Comparison of ENCODE assay signal across 18 cellular contexts in genomic region chr15:39361497-39361896, GRCh38.
DNase-seq lines count a peak whose midpoint lies in the region; ATAC-seq and TF ChIP-seq lines count a peak whose summit lies in the region.
"Had no signal": no experiment of that assay in that cellular context is flagged by ENCODE, and none has a peak within 500 bp of the region (broad histone marks: within the 10 kb centered on the region; RNA-seq: fewer than 3 reads in every experiment).

No MANE protein-coding gene starts in this region.

- ATAC-seq in IMR-90 (ENCODE audit: low read depth) (no peak), HG02642 (IDR thresholded peaks at IDR 0.05; ENCODE audit: poor library complexity, unreplicated experiment) (no peak), GM21390 (IDR thresholded peaks at IDR 0.05; ENCODE audit: unreplicated experiment) (no peak)
- ATAC-seq in activated T-cell treated with anti-CD3 and anti-CD28 coated beads, Interleukin-2, amount 50 U/mL, for 72 hours (replicated peaks in 1 of 2), result no peak
- ATAC-seq in activated CD8-positive, alpha-beta memory T cell treated with anti-CD3 and anti-CD28 coated beads, Interleukin-2, amount 10 ng/mL, durations not matched to agents 7 days and 5 days, result no peak
- ATAC-seq: CD8-positive, alpha-beta T cell had no signal

- no peaks in the 10 kb centered on the region for H3K27me3 ChIP-seq in IMR-90 (ENCODE audit: control insufficient read depth, insufficient read depth, low read length)
- H3K27me3 ChIP-seq in brain microvascular endothelial cell (replicated peaks), result no peaks in the 10 kb centered on the region
- H3K27me3 ChIP-seq: BLaER1 had no signal

- H2BK5ac ChIP-seq in IMR-90 (ENCODE audit: low read depth, low read length, poor library complexity, severe bottlenecking), result peak overlapping the region; percentile 0

- WGBS in IMR-90 (ENCODE audit: extremely low coverage in 2 of 2, insufficient read length in 1 of 2), 2 experiments, result no CpG with 5 or more reads among the region's 3 CpGs

- dilution Hi-C loops in IMR-90 (cut with HindIII; ENCODE audit: low sequenced_read_pairs, unreplicated experiment), result no loop called here

- no peak overlapping the region for H2AK9ac ChIP-seq in IMR-90 (replicated peaks; ENCODE audit: low read depth, low read length, poor library complexity)

- no peaks in the 10 kb centered on the region for H4K20me1 ChIP-seq in IMR-90 (ENCODE audit: insufficient read depth, low read length)
- H4K20me1 ChIP-seq: BLaER1 had no signal

- peak; percentile 49 for DNase-seq in Daoy (ENCODE audit: low read depth)
- no peak for DNase-seq in IMR-90
- DNase-seq in brain microvascular endothelial cell, result peak; percentile 28
- peak; percentile 59 for DNase-seq in myocyte (ENCODE audit: low read depth)
- DNase-seq in activated T-cell treated with anti-CD3 and anti-CD28 coated beads, Interleukin-2, amount 50 U/mL, for 72 hours, result no peak
- DNase-seq in activated CD8-positive, alpha-beta memory T cell treated with anti-CD3 and anti-CD28 coated beads, Interleukin-2, amount 10 ng/mL, durations not matched to agents 7 days and 5 days, result no peak
- DNase-seq: CD8-positive, alpha-beta T cell; DMS79 treated with DMSO at 0.1 percent for 48 hours; GF-D8; GOT3; Karpas-422; NCI-H1417; NCI-H1930; NCI-H69 had no signal

- H2BK120ac ChIP-seq in IMR-90 (ENCODE audit: low read depth, low read length), result peak overlapping the region; percentile 77

- peak overlapping the region; percentile 29 to 48; a peak in 2 of 4 replicates for H4K8ac ChIP-seq in IMR-90 (ENCODE audit: low read depth in 2 of 2, low read length in 2 of 2)

- no peaks in the 10 kb centered on the region for H3K36me3 ChIP-seq in IMR-90 (ENCODE audit: control insufficient read depth, insufficient read depth, low read length)
- no peaks in the 10 kb centered on the region for H3K36me3 ChIP-seq in brain microvascular endothelial cell (replicated peaks)
- H3K36me3 ChIP-seq: BLaER1 had no signal

- no peak overlapping the region for H3K27ac Mint-ChIP-seq in activated T-cell treated with anti-CD3 and anti-CD28 coated beads, Interleukin-2, amount 50 U/mL, for 72 hours
- no peak overlapping the region for H3K27ac Mint-ChIP-seq in activated CD8-positive, alpha-beta memory T cell treated with anti-CD3 and anti-CD28 coated beads, Interleukin-2, amount 10 ng/mL, durations not matched to agents 7 days and 5 days
- H3K27ac Mint-ChIP-seq: CD8-positive, alpha-beta T cell had no signal

- H4K5ac ChIP-seq in IMR-90 (ENCODE audit: low read depth, low read length), result peak overlapping the region; percentile 36

- no peak overlapping the region for H3K9ac ChIP-seq in IMR-90 (ENCODE audit: low read depth, low read length)
- H3K9ac ChIP-seq: BLaER1 had no signal

- TF ChIP-seq CTCF in IMR-90 (conservative IDR thresholded peaks at IDR 0.05; ENCODE audit: low read depth, low read length), result no peak
- TF ChIP-seq CTCF in brain microvascular endothelial cell (IDR thresholded peaks at IDR 0.05; ENCODE audit: low read depth, low read length, missing control alignments), result no peak

- peak overlapping the region; percentile 95 for H2AK5ac ChIP-seq in IMR-90 (ENCODE audit: low read depth, low read length)

- peaks cover 11% of the 10 kb centered on the region for H3K9me1 ChIP-seq in IMR-90 (ENCODE audit: insufficient read depth, low read length)

- peak overlapping the region; percentile 17; the same call in 1 of the 2 replicates for H3K27ac ChIP-seq in IMR-90 (ENCODE audit: insufficient read depth, low read length)
- H3K27ac ChIP-seq in brain microvascular endothelial cell, result no peak overlapping the region
- H3K27ac ChIP-seq: BLaER1, RWPE1 had no signal

- peak overlapping the region; percentile 72 for H3K18ac ChIP-seq in IMR-90 (ENCODE audit: low read depth, low read length)

- peak overlapping the region; percentile 14 for H4K91ac ChIP-seq in IMR-90 (ENCODE audit: insufficient read depth, low read depth, low read length)

- TF ChIP-seq POLR2A in IMR-90 (IDR thresholded peaks at IDR 0.05; ENCODE audit: low read depth, low read length), result no peak

- H2AFZ ChIP-seq in IMR-90 (replicated peaks; ENCODE audit: low read length, poor library complexity), result no peak overlapping the region

- in situ Hi-C loops in IMR-90 (cut with MboI; ENCODE audit: low sequenced_read_pairs) (no loop called here), brain microvascular endothelial cell (cut with HindIII; ENCODE audit: low pct_ligation_motif_present, low sequenced_read_pairs) (loop anchor here (25.0 kb wide), 1 partner anchor 174 kb away; no protein-coding TSS in a partner anchor)

- peaks cover 9% of the 10 kb centered on the region for H3K4me1 Mint-ChIP-seq in activated T-cell treated with anti-CD3 and anti-CD28 coated beads, Interleukin-2, amount 50 U/mL, for 72 hours (ENCODE audit: low read depth)
- H3K4me1 Mint-ChIP-seq in activated CD8-positive, alpha-beta memory T cell treated with anti-CD3 and anti-CD28 coated beads, Interleukin-2, amount 10 ng/mL, durations not matched to agents 7 days and 5 days, result no peaks in the 10 kb centered on the region

- H3K27me3 Mint-ChIP-seq in activated T-cell treated with anti-CD3 and anti-CD28 coated beads, Interleukin-2, amount 50 U/mL, for 72 hours (ENCODE audit: low read depth), result peaks cover 8% of the 10 kb centered on the region
- peaks cover 45% of the 10 kb centered on the region for H3K27me3 Mint-ChIP-seq in activated CD8-positive, alpha-beta memory T cell treated with anti-CD3 and anti-CD28 coated beads, Interleukin-2, amount 10 ng/mL, durations not matched to agents 7 days and 5 days

- H3K79me1 ChIP-seq in IMR-90 (ENCODE audit: low read depth in 1 of 2, low read length in 2 of 2), result no peaks in the 10 kb centered on the region

- peak overlapping the region; percentile 73 for H3K14ac ChIP-seq in IMR-90 (replicated peaks; ENCODE audit: low read depth, low read length)

- peak overlapping the region; percentile 82; the same call in 2 of the 3 replicates for H2BK15ac ChIP-seq in IMR-90 (ENCODE audit: low read depth, low read length)

- peaks cover 0 to 2% of the 10 kb centered on the region in 2 donors for H3K9me3 Mint-ChIP-seq in activated T-cell treated with anti-CD3 and anti-CD28 coated beads, Interleukin-2, amount 50 U/mL, for 72 hours
- no peaks in the 10 kb centered on the region for H3K9me3 Mint-ChIP-seq in activated CD8-positive, alpha-beta memory T cell treated with anti-CD3 and anti-CD28 coated beads, Interleukin-2, amount 10 ng/mL, durations not matched to agents 7 days and 5 days (ENCODE audit: low read depth)

- H2BK20ac ChIP-seq in IMR-90 (ENCODE audit: low read depth, low read length), result peak overlapping the region; percentile 60; the same call in 1 of the 2 replicates

- CTCF ChIA-PET in IMR-90 (lab: Yijun Ruan, JAX), result interaction anchor here (0.5 to 0.7 kb wide), 2 partner anchors 17 to 913 kb away, joined by 3 read pairs; no protein-coding TSS in a partner anchor
- CTCF ChIA-PET in activated CD8-positive, alpha-beta memory T cell treated with anti-CD3 and anti-CD28 coated beads, Interleukin-2, amount 10 ng/mL, durations not matched to agents 7 days and 5 days (lab: Charles Lee), result no interaction called here

- no peak overlapping the region for H3K56ac ChIP-seq in IMR-90 (ENCODE audit: extremely low read depth, insufficient read depth, low read length)

- no peak for TF ChIP-seq RAD21 in IMR-90 (IDR thresholded peaks at IDR 0.05; ENCODE audit: low read length)

- H3K4me3 Mint-ChIP-seq in activated T-cell treated with anti-CD3 and anti-CD28 coated beads, Interleukin-2, amount 50 U/mL, for 72 hours, result no peak overlapping the region
- H3K4me3 Mint-ChIP-seq in activated CD8-positive, alpha-beta memory T cell treated with anti-CD3 and anti-CD28 coated beads, Interleukin-2, amount 10 ng/mL, durations not matched to agents 7 days and 5 days, result no peak overlapping the region
- H3K4me3 Mint-ChIP-seq: CD8-positive, alpha-beta T cell had no signal

- POLR2A ChIA-PET in IMR-90 (lab: Charles Lee; ENCODE audit: unreplicated experiment), result no interaction called here

- no peak overlapping the region for H3K4me2 ChIP-seq in IMR-90 (ENCODE audit: low read depth, low read length)
- H3K4me2 ChIP-seq: BLaER1 had no signal

- BruUV-seq in IMR-90 (replicated peaks; lab: Mats Ljungman, UMichigan), result no TSS peak

- intact Hi-C loops in IMR-90 (cut with micrococcal nuclease), result loop anchor here (5.0 kb wide), 1 partner anchor 654 kb away; no protein-coding TSS in a partner anchor

- H3K36me3 Mint-ChIP-seq in activated T-cell treated with anti-CD3 and anti-CD28 coated beads, Interleukin-2, amount 50 U/mL, for 72 hours (ENCODE audit: insufficient read depth in 2 of 2), result no peaks in the 10 kb centered on the region
- H3K36me3 Mint-ChIP-seq in activated CD8-positive, alpha-beta memory T cell treated with anti-CD3 and anti-CD28 coated beads, Interleukin-2, amount 10 ng/mL, durations not matched to agents 7 days and 5 days, result no peaks in the 10 kb centered on the region
- H3K36me3 Mint-ChIP-seq: CD8-positive, alpha-beta T cell had no signal

- peaks cover 22% of the 10 kb centered on the region for H3K4me1 ChIP-seq in IMR-90 (ENCODE audit: control insufficient read depth, insufficient read depth, low read length)
- H3K4me1 ChIP-seq: BLaER1 had no signal

- H3K23ac ChIP-seq in IMR-90 (ENCODE audit: low read depth, low read length), result peak overlapping the region; percentile 36; the same call in 1 of the 2 replicates

- H3K4me3 ChIP-seq in IMR-90 (ENCODE audit: insufficient read depth, low read depth, low read length) (no peak overlapping the region), brain microvascular endothelial cell (ENCODE audit: low read depth, low read length) (no peak overlapping the region)
- H3K4me3 ChIP-seq: BLaER1 had no signal

- H3K4ac ChIP-seq in IMR-90 (ENCODE audit: low read depth, low read length), result peak overlapping the region; percentile 79

- no peaks in the 10 kb centered on the region for H3K9me3 ChIP-seq in IMR-90 (ENCODE audit: control insufficient read depth, insufficient read depth, low read length)
- H3K9me3 ChIP-seq: BLaER1 had no signal

TF ChIP-seq in IMR-90, 13 proteins besides CTCF, POLR2A, EP300 and RAD21 (continues in another document):
- TF ChIP-seq BHLHE40 (IDR thresholded peaks at IDR 0.05; ENCODE audit: low read depth, low read length) (no peak), RCOR1 (IDR thresholded peaks at IDR 0.05; ENCODE audit: insufficient replicate concordance, low read length) (no peak), RFX5 (IDR thresholded peaks at IDR 0.05; ENCODE audit: low read depth, low read length) (no peak), MXI1 (IDR thresholded peaks at IDR 0.05; ENCODE audit: borderline replicate concordance, low read depth, low read length) (no peak), CHD1 (IDR thresholded peaks at IDR 0.05; ENCODE audit: low read depth, low read length) (no peak), SMC3 (IDR thresholded peaks at IDR 0.05; ENCODE audit: low read depth, low read length) (no peak), MAFK (IDR thresholded peaks at IDR 0.05; ENCODE audit: low read depth, low read length) (no peak), CEBPB (IDR thresholded peaks at IDR 0.05; ENCODE audit: low read depth, low read length) (no peak), FOS (IDR thresholded peaks at IDR 0.05; ENCODE audit: low read depth, low read length) (no peak)

Comparison
In these comparisons a context has a peak if more than half of its experiments do, and no peak if none do; other contexts are left out.
1. DNase-seq: peak in Daoy (single experiment), brain microvascular endothelial cell (single experiment) and myocyte (single experiment); none in IMR-90 (single experiment), activated T-cell treated with anti-CD3 and anti-CD28 coated beads, Interleukin-2, amount 50 U/mL, for 72 hours (0 of 2) and activated CD8-positive, alpha-beta memory T cell treated with anti-CD3 and anti-CD28 coated beads, Interleukin-2, amount 10 ng/mL, durations not matched to agents 7 days and 5 days (single experiment).